ENCODE assay signal across 1 cellular context in the genomic region with DNA sequence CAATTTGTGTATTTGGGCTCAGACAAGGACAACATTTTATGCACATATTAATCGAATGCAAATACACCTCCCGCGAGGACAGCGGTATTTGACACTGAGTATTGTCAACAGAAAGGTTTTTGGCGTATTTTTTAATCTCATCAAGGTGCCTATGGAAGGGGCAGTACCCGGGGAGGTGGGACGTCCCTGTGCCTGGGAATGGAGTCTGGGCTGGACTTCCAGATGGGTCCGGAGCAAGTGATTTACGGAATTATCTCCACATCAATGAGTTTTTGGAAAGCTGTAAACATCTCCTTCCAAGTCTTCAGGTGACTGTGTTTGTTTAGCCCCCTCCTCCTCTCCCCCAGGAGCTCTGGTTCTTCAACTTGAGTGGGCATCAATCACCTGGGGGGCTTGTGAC.
TF ChIP-seq lines count a peak whose summit lies in the region.

No MANE protein-coding gene starts in this region.

TF ChIP-seq in WTC11, 78 proteins besides CTCF, POLR2A, EP300 and RAD21 (continued from another document):
- TF ChIP-seq ATF1 (CRISPR knock-in tag; IDR thresholded peaks at IDR 0.05) (no peak), GTF2I (CRISPR knock-in tag; conservative IDR thresholded peaks at IDR 0.05) (no peak)
